8 cellular contexts compared by ENCODE assay signal in genomic region chr22:45976351-45977002, GRCh38. TPM values are rescaled to one million over a fixed set of nuclear protein-coding genes. Genes with fewer than 3 reads are reported as not detected.
A peak's percentile ranks its signal among the peaks of the same experiment; 100 is the strongest.
DNase-seq lines count a peak whose midpoint lies in the region; ATAC-seq and TF ChIP-seq lines count a peak whose summit lies in the region.

No MANE protein-coding gene starts in this region.

- H3K27ac ChIP-seq in heart left ventricle (no peak overlapping the region), right lobe of liver (no peak overlapping the region), upper lobe of left lung (peak overlapping the region in 2 of 4 donors; percentile 53 to 73)

- intact Hi-C loops in heart left ventricle (cut with DNase I), result no loop called here
- intact Hi-C loops in left ventricle myocardium superior (cut with micrococcal nuclease), result no loop called here
- intact Hi-C loops in right lobe of liver (cut with DNase I), result no loop called here

- TF ChIP-seq CTCF in heart left ventricle (IDR thresholded peaks at IDR 0.05), result no peak
- no peak for TF ChIP-seq CTCF in astrocyte of the spinal cord (IDR thresholded peaks at IDR 0.05; ENCODE audit: low read depth, low read length)
- no peak for TF ChIP-seq CTCF in right lobe of liver (IDR thresholded peaks at IDR 0.05)
- no peak for TF ChIP-seq CTCF in upper lobe of left lung (IDR thresholded peaks at IDR 0.05)

- H3K4me1 ChIP-seq in heart left ventricle (peaks cover 3 to 55% (median 19%) of the 10 kb centered on the region in 12 donors), right lobe of liver (peaks cover 0 to 13% (median 2%) of the 10 kb centered on the region in 4 donors), upper lobe of left lung (peaks cover 37 to 68% (median 44%) of the 10 kb centered on the region in 4 donors)

- H3K27me3 ChIP-seq in heart left ventricle (peaks cover 52 to 70% (median 61%) of the 10 kb centered on the region in 9 donors), right lobe of liver (peaks cover 9 to 25% of the 10 kb centered on the region in 2 donors), upper lobe of left lung (peaks cover 0 to 66% (median 32%) of the 10 kb centered on the region in 4 donors)

- TF ChIP-seq EP300 in upper lobe of left lung (IDR thresholded peaks at IDR 0.05), result no peak

- H3K36me3 ChIP-seq in heart left ventricle (no peaks in the 10 kb centered on the region), right lobe of liver (no peaks in the 10 kb centered on the region), upper lobe of left lung (no peaks in the 10 kb centered on the region)

- ATAC-seq in heart left ventricle (no peak), left ventricle myocardium superior (no peak), right lobe of liver (no peak), upper lobe of left lung (ENCODE audit: low FRiP score in 2 of 2) (no peak)

- WGBS in heart left ventricle, 4 donors, result 1 to 2% (median 1%) methylated on average over 41 to 77 of the region's 77 CpGs
- WGBS in right lobe of liver (ENCODE audit: insufficient coverage, low coverage, low lambda C conversion rate, missing lambda C conversion rate), result 0% methylated on average over 1 of the region's 77 CpGs
- 0% methylated on average over 3 to 40 of the region's 77 CpGs for WGBS in upper lobe of left lung, 2 donors

- TF ChIP-seq POLR2A in heart left ventricle (IDR thresholded peaks at IDR 0.05), result no peak
- TF ChIP-seq POLR2A in right lobe of liver (IDR thresholded peaks at IDR 0.05), result no peak
- TF ChIP-seq POLR2A in upper lobe of left lung (IDR thresholded peaks at IDR 0.05), result no peak

- DNase-seq in heart left ventricle (no peak), left ventricle myocardium superior (no peak), astrocyte of the spinal cord (ENCODE audit: low read depth, low spot score) (no peak), right lobe of liver (no peak), upper lobe of left lung (peak in 1 of 2 donors; percentile 87), HK-2 (ENCODE audit: unreplicated experiment) (no peak), NCI-H2196 (lab: John Stamatoyannopoulos, UW; ENCODE audit: unreplicated experiment) (no peak), NCI-H1092 (lab: John Stamatoyannopoulos, UW) (no peak)

- in situ Hi-C loops in astrocyte of the spinal cord (cut with HindIII; ENCODE audit: low sequenced_read_pairs), result no loop called here

- H3K4me3 ChIP-seq in heart left ventricle, result peak overlapping the region in 9 of 12 donors; percentile 15 to 43 (median 32)
- H3K4me3 ChIP-seq in astrocyte of the spinal cord (ENCODE audit: low read depth, low read length), result peak overlapping the region; percentile 27
- H3K4me3 ChIP-seq in right lobe of liver, result peak overlapping the region in 2 of 3 donors; percentile 11 to 16
- H3K4me3 ChIP-seq in upper lobe of left lung, result peak overlapping the region in 3 of 4 donors; percentile 49 to 53 (median 52)

- no peaks in the 10 kb centered on the region for H3K9me3 ChIP-seq in heart left ventricle
- no peaks in the 10 kb centered on the region for H3K9me3 ChIP-seq in right lobe of liver
- H3K9me3 ChIP-seq in upper lobe of left lung, result no peaks in the 10 kb centered on the region

RNA-seq across cellular contexts. Expression of gene WNT7B, which starts 0.5 kb away (rescaled TPM):
- total RNA-seq in heart left ventricle (under 1 TPM in 1 of 9 donors, not detected in 8; 0.36 TPM), left ventricle myocardium superior (not detected), right lobe of liver (under 1 TPM in 2 of 6 experiments, not detected in 4; 0.10 to 0.12 TPM), upper lobe of left lung (10 to 100 TPM in 2 of 6 donors, 1 to 10 TPM in 4; 5.2 to 15.6 (median 8.8) TPM)
- not detected for polyA plus RNA-seq in heart left ventricle
